Comparison of ENCODE assay signal across 9 cellular contexts in genomic region chr16:21001262-21001661, GRCh38.
DNase-seq lines count a peak whose midpoint lies in the region; ATAC-seq and TF ChIP-seq lines count a peak whose summit lies in the region.
"Had no signal": no experiment of that assay in that cellular context is flagged by ENCODE, and none has a peak within 500 bp of the region (broad histone marks: within the 10 kb centered on the region; RNA-seq: fewer than 3 reads in every experiment).

No MANE protein-coding gene starts in this region.

- TF ChIP-seq POLR2A in heart left ventricle (IDR thresholded peaks at IDR 0.05) (no peak), upper lobe of left lung (IDR thresholded peaks at IDR 0.05) (no peak)

- 45 to 49% (median 48%) methylated on average over 3 of the region's 3 CpGs for WGBS in heart left ventricle, 4 donors
- 31 to 46% methylated on average over 3 of the region's 3 CpGs for WGBS in upper lobe of left lung, 2 donors

- no peak for TF ChIP-seq EP300 in upper lobe of left lung (IDR thresholded peaks at IDR 0.05)

- no peak overlapping the region for H3K27ac ChIP-seq in heart left ventricle
- no peak overlapping the region for H3K27ac ChIP-seq in SJCRH30
- no peak overlapping the region for H3K27ac ChIP-seq in upper lobe of left lung
- H3K27ac ChIP-seq: neutrophil had no signal

- no peaks in the 10 kb centered on the region for H3K36me3 ChIP-seq in heart left ventricle
- H3K36me3 ChIP-seq in SJCRH30 = no peaks in the 10 kb centered on the region
- H3K36me3 ChIP-seq in upper lobe of left lung = no peaks in the 10 kb centered on the region
- H3K36me3 ChIP-seq: neutrophil had no signal

- ATAC-seq in heart left ventricle (peak in 1 of 4 donors; percentile 46), upper lobe of left lung (ENCODE audit: low FRiP score in 2 of 2) (peak; percentile 46 to 66), omental fat pad (ENCODE audit: low FRiP score) (no peak)

- no peaks in the 10 kb centered on the region for H3K4me1 ChIP-seq in heart left ventricle
- H3K4me1 ChIP-seq in SJCRH30 = no peaks in the 10 kb centered on the region
- H3K4me1 ChIP-seq in upper lobe of left lung = no peaks in the 10 kb centered on the region

- TF ChIP-seq CTCF in heart left ventricle (IDR thresholded peaks at IDR 0.05) (peak in 10 of 12 donors; percentile 9 to 44 (median 28)), upper lobe of left lung (IDR thresholded peaks at IDR 0.05) (peak in 4 of 6 experiments; percentile 25 to 39 (median 34)), omental fat pad (IDR thresholded peaks at IDR 0.05) (no peak)

- H3K9me3 ChIP-seq in heart left ventricle (no peaks in the 10 kb centered on the region), SJCRH30 (replicated peaks) (no peaks in the 10 kb centered on the region), upper lobe of left lung (no peaks in the 10 kb centered on the region)
- H3K9me3 ChIP-seq: neutrophil had no signal

- intact Hi-C loops in heart left ventricle (cut with DNase I) = loop anchor here in 2 of 10 donors (5.0 to 10.0 kb wide), 2 partner anchors 149 to 156 kb away; no protein-coding TSS in a partner anchor
- intact Hi-C loops in cardiac septum (cut with DNase I) = no loop called here

- H3K27me3 ChIP-seq in heart left ventricle (no peaks in the 10 kb centered on the region), SJCRH30 (no peaks in the 10 kb centered on the region), upper lobe of left lung (no peaks in the 10 kb centered on the region)
- H3K27me3 ChIP-seq: neutrophil had no signal

- DNase-seq in heart left ventricle (no peak), cardiac septum (ENCODE audit: low spot score) (no peak), SJCRH30 (peak; percentile 4 to 32), foreskin melanocyte (peak; percentile 12), upper lobe of left lung (peak in 1 of 2 donors; percentile 31), omental fat pad (ENCODE audit: low spot score) (no peak), NCI-H2029 (lab: John Stamatoyannopoulos, UW) (no peak), NCI-H2081 (lab: John Stamatoyannopoulos, UW) (no peak)

- H3K4me3 ChIP-seq in heart left ventricle (no peak overlapping the region), SJCRH30 (no peak overlapping the region), upper lobe of left lung (no peak overlapping the region)

Comparison
In these comparisons a context has a peak if more than half of its experiments do, and no peak if none do; other contexts are left out.
1. DNase-seq: peak in SJCRH30 (2 of 2) and foreskin melanocyte (single experiment); none in heart left ventricle (0 of 5), cardiac septum (single experiment), omental fat pad (single experiment), NCI-H2029 (single experiment) and NCI-H2081 (0 of 2).
2. CTCF ChIP-seq: peak in heart left ventricle (10 of 12) and upper lobe of left lung (4 of 6); none in omental fat pad (0 of 3).